In genomic region chr2:111154758-111155157, GRCh38 we compare ENCODE assay signal across 18 cellular contexts.
"Had no signal": no experiment of that assay in that cellular context is flagged by ENCODE, and none has a peak within 500 bp of the region (broad histone marks: within the 10 kb centered on the region; RNA-seq: fewer than 3 reads in every experiment).

No MANE protein-coding gene starts in this region.

- H3K4me3 ChIP-seq: breast epithelium, pancreas, prostate gland, tibial nerve had no signal

- H3K27me3 Mint-ChIP-seq: activated naive CD4-positive, alpha-beta T cell treated with anti-CD3 and anti-CD28 coated beads, Interleukin-2, amount 10 ng/mL, durations not matched to agents 7 days and 5 days; T-helper 17 cell had no signal

- DNase-seq: activated CD4-positive, alpha-beta T cell treated with anti-CD3 and anti-CD28 coated beads, Interleukin-2, amount 50 U/mL, for 4 hours; activated gamma-delta T cell; activated naive CD4-positive, alpha-beta T cell treated with anti-CD3 and anti-CD28 coated beads, Interleukin-2, amount 10 ng/mL, durations not matched to agents 7 days and 5 days; activated T-cell treated with anti-CD3 and anti-CD28 coated beads for 4 hours; central memory CD4-positive, alpha-beta T cell; left cardiac atrium; left ventricle myocardium superior; nephron progenitor cell; pancreas; stimulated activated CD4-positive, alpha-beta T cell treated with anti-CD3 and anti-CD28 coated beads, Interleukin-15, amount 100 ng/mL, for 24 hours; stimulated activated CD4-positive, alpha-beta T cell treated with anti-CD3 and anti-CD28 coated beads, Interleukin-2, amount 100 ng/mL, for 24 hours; stimulated activated naive CD4-positive, alpha-beta T cell treated with Interleukin-2 at 50 U/mL for 16 hours; SW 1271; T-helper 17 cell; T1000 had no signal

- H3K27ac ChIP-seq: breast epithelium, pancreas, prostate gland, tibial nerve had no signal

- H3K9me3 Mint-ChIP-seq: activated naive CD4-positive, alpha-beta T cell treated with anti-CD3 and anti-CD28 coated beads, Interleukin-2, amount 10 ng/mL, durations not matched to agents 7 days and 5 days; nephron progenitor cell had no signal

- H3K36me3 ChIP-seq: breast epithelium, prostate gland had no signal

- H3K27ac Mint-ChIP-seq: activated naive CD4-positive, alpha-beta T cell treated with anti-CD3 and anti-CD28 coated beads, Interleukin-2, amount 10 ng/mL, durations not matched to agents 7 days and 5 days; nephron progenitor cell; T-helper 17 cell had no signal

- H3K27me3 ChIP-seq: breast epithelium, pancreas, tibial nerve had no signal

- ATAC-seq: left cardiac atrium, left ventricle myocardium superior, T-helper 17 cell had no signal

- H3K9me3 ChIP-seq: breast epithelium, pancreas, prostate gland, tibial nerve had no signal

- H3K4me3 Mint-ChIP-seq: activated naive CD4-positive, alpha-beta T cell treated with anti-CD3 and anti-CD28 coated beads, Interleukin-2, amount 10 ng/mL, durations not matched to agents 7 days and 5 days; nephron progenitor cell; T-helper 17 cell had no signal
